In genomic region chr14:100240725-100241032, GRCh38 we compare ENCODE assay signal across 8 cellular contexts. TPM values are rescaled to one million over a fixed set of nuclear protein-coding genes. Genes with fewer than 3 reads are reported as not detected.
DNase-seq lines count a peak whose midpoint lies in the region; ATAC-seq and TF ChIP-seq lines count a peak whose summit lies in the region.

No MANE protein-coding gene starts in this region.

- DNase-seq in heart right ventricle (no peak), cardiac septum (ENCODE audit: low spot score) (no peak), cardiac fibroblast (ENCODE audit: low read depth in 2 of 2) (no peak), mucosa of descending colon (no peak), aorta (no peak), HT-29 (ENCODE audit: low spot score) (no peak), EL (no peak), GM19240 (ENCODE audit: insufficient read length, low spot score) (no peak)

- WGBS in heart right ventricle, 2 donors, result 4 to 5% methylated on average over 7 of the region's 7 CpGs
- 1% methylated on average over 7 of the region's 7 CpGs for WGBS in aorta, 2 donors

- TF ChIP-seq CTCF in heart right ventricle (IDR thresholded peaks at IDR 0.05), result no peak
- no peak for TF ChIP-seq CTCF in cardiac fibroblast (IDR thresholded peaks at IDR 0.05; ENCODE audit: low read depth, low read length)
- TF ChIP-seq CTCF in mucosa of descending colon (IDR thresholded peaks at IDR 0.05), result no peak

- H3K27ac ChIP-seq in heart right ventricle (peak overlapping the region; percentile 89 to 100 (median 98)), aorta (ENCODE audit: low read depth in 1 of 2, low read length in 2 of 2) (peak overlapping the region; percentile 34 to 48)

- H3K4me3 ChIP-seq in heart right ventricle (peak overlapping the region; percentile 19 to 97 (median 66)), cardiac fibroblast (replicated peaks in 1 of 2; ENCODE audit: low read depth in 2 of 2, low read length in 2 of 2) (peak overlapping the region; percentile 46 to 94), mucosa of descending colon (peak overlapping the region; percentile 97), aorta (ENCODE audit: low read length in 2 of 2) (peak overlapping the region; percentile 58 to 93)

- ATAC-seq in heart right ventricle (no peak), mucosa of descending colon (no peak), aorta (ENCODE audit: low FRiP score) (no peak)

- H3K4me1 ChIP-seq in heart right ventricle, result peaks cover 19 to 70% (median 61%) of the 10 kb centered on the region in 9 donors
- H3K4me1 ChIP-seq in mucosa of descending colon (ENCODE audit: low read depth), result peaks cover 45% of the 10 kb centered on the region
- peaks cover 2 to 9% of the 10 kb centered on the region in 2 donors for H3K4me1 ChIP-seq in aorta (ENCODE audit: control insufficient read depth in 1 of 2, insufficient read depth in 2 of 2, low read length in 2 of 2)

- H3K27me3 ChIP-seq in heart right ventricle (no peaks in the 10 kb centered on the region), aorta (ENCODE audit: control insufficient read depth in 1 of 2, insufficient read depth in 2 of 2, low read length in 1 of 2) (no peaks in the 10 kb centered on the region)

- intact Hi-C loops in heart right ventricle (cut with DNase I), result loop anchor here in 4 of 10 donors (5.0 to 10.0 kb wide), 6 partner anchors 37 to 137 kb away; partner anchors contain the start of genes WDR25 (in 3 of the 4) and SLC25A29 (in 1 of the 4)
- intact Hi-C loops in cardiac septum (cut with DNase I), result loop anchor here (2.0 kb wide), 1 partner anchor 44 kb away; no protein-coding TSS in a partner anchor
- intact Hi-C loops in mucosa of descending colon (cut with DNase I, micrococcal nuclease), result no loop called here
- intact Hi-C loops in aorta (cut with DNase I), result loop anchor here (2.0 to 10.0 kb wide), 3 partner anchors 37 to 136 kb away; partner anchors contain the start of gene WDR25 (in 2 of the 2)

- H3K9me3 ChIP-seq in heart right ventricle (no peaks in the 10 kb centered on the region), mucosa of descending colon (no peaks in the 10 kb centered on the region), aorta (ENCODE audit: control insufficient read depth, low read length) (no peaks in the 10 kb centered on the region)

- peaks cover 0 to 11% (median 0%) of the 10 kb centered on the region in 9 donors for H3K36me3 ChIP-seq in heart right ventricle
- H3K36me3 ChIP-seq in mucosa of descending colon (ENCODE audit: low read depth), result no peaks in the 10 kb centered on the region
- no peaks in the 10 kb centered on the region for H3K36me3 ChIP-seq in aorta (ENCODE audit: control insufficient read depth in 1 of 2, insufficient read depth in 2 of 2, low read length in 1 of 2)

RNA-seq across cellular contexts. Expression of gene YY1, which starts 1.7 kb away (rescaled TPM):
- 10 to 100 TPM; 37.4 to 58.3 (median 48.6) TPM for total RNA-seq in heart right ventricle
- polyA plus RNA-seq in heart right ventricle, result 10 to 100 TPM; 17.6 to 18.4 TPM
- total RNA-seq in cardiac septum, result 44.3 TPM
- 10 to 100 TPM; 60.8 to 78.7 (median 72.9) TPM for total RNA-seq in mucosa of descending colon
- 10 to 100 TPM; 46.0 to 57.3 TPM for total RNA-seq in aorta
- polyA plus RNA-seq in aorta, result 10 to 100 TPM; 23.1 to 36.1 TPM
- total RNA-seq in HT-29 (2014; rRNA removed; shearing (Covaris generic)), result 62.7 and 63.2 TPM in 2 replicates

Comparison
In these comparisons a context has a peak if more than half of its experiments do, and no peak if none do; other contexts are left out.
1. intact Hi-C loops: an anchor here in cardiac septum (2.0 kb wide) and aorta (2.0 to 10.0 kb wide); none called in mucosa of descending colon.